1 cellular context compared by ENCODE assay signal in genomic region chr17:77089118-77089477, GRCh38.
TF ChIP-seq lines count a peak whose summit lies in the region.

No MANE protein-coding gene starts in this region.

TF ChIP-seq in IMR-90, 13 proteins besides CTCF, POLR2A, EP300 and RAD21 (continued from another document):
- no peak for TF ChIP-seq RCOR1 (IDR thresholded peaks at IDR 0.05; ENCODE audit: insufficient replicate concordance, low read length)
- TF ChIP-seq SMC3 (IDR thresholded peaks at IDR 0.05; ENCODE audit: low read depth, low read length) = no peak
- TF ChIP-seq MAFK (IDR thresholded peaks at IDR 0.05; ENCODE audit: low read depth, low read length) = no peak
- no peak for TF ChIP-seq MXI1 (IDR thresholded peaks at IDR 0.05; ENCODE audit: borderline replicate concordance, low read depth, low read length)
